In the genomic region with DNA sequence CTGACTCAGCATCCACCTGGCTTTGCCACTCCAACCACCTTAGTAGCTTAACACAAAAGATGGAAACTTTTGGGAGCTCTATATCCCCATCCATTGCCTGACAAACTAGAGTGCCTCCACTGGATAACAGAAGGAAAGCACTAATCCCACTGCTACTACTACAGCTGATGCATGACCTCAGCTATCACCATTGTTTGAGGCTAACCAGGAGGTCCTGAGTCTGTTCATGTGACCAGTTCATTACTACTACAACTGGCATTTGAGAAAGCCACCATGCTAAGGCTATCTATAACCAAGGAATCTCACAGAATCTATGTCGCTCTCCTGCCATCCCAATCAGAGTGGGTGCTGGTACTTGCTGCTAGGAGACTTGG, we compare ENCODE assay signal across 21 cellular contexts.
"Had no signal": no experiment of that assay in that cellular context is flagged by ENCODE, and none has a peak within 500 bp of the region (broad histone marks: within the 10 kb centered on the region; RNA-seq: fewer than 3 reads in every experiment).

No MANE protein-coding gene starts in this region.

- H3K27ac ChIP-seq: coronary artery, dorsolateral prefrontal cortex, epithelial cell of prostate, esophagus squamous epithelium, gastrocnemius medialis, left lung, lower lobe of right lung had no signal

- H3K9me3 ChIP-seq: gastrocnemius medialis had no signal

- H3K36me3 ChIP-seq: esophagus squamous epithelium, gastrocnemius medialis, heart right ventricle, left lung, lower lobe of right lung had no signal

- ATAC-seq: esophagus mucosa; gastrocnemius medialis; left cardiac atrium; left lung; lower lobe of right lung; naive thymus-derived CD4-positive, alpha-beta T cell had no signal

- H3K4me3 ChIP-seq: coronary artery, dorsolateral prefrontal cortex, esophagus squamous epithelium, gastrocnemius medialis, heart right ventricle, left lung, lower lobe of right lung had no signal

- H3K27me3 ChIP-seq: esophagus squamous epithelium, gastrocnemius medialis, heart right ventricle, left lung had no signal

- H3K4me1 ChIP-seq: esophagus squamous epithelium, left lung, lower lobe of right lung had no signal

- DNase-seq: dermis blood vessel endothelial cell; effector CD4-positive, alpha-beta T cell; effector memory CD4-positive, alpha-beta T cell; erythroblast; esophagus squamous epithelium; foreskin fibroblast; foreskin melanocyte; gastrocnemius medialis; glutamatergic neuron; immature natural killer cell; left cardiac atrium; left lung; lower lobe of right lung; mesenchymal stem cell; midbrain; naive thymus-derived CD4-positive, alpha-beta T cell had no signal
